In genomic region chr18:10122116-10122515, GRCh38 we compare ENCODE assay signal across 8 cellular contexts.
A peak's percentile ranks its signal among the peaks of the same experiment; 100 is the strongest.
DNase-seq lines count a peak whose midpoint lies in the region; ATAC-seq and TF ChIP-seq lines count a peak whose summit lies in the region.

No MANE protein-coding gene starts in this region.

- no peaks in the 10 kb centered on the region for H3K27me3 Mint-ChIP-seq in neural crest cell (ENCODE audit: low read depth)
- no peaks in the 10 kb centered on the region for H3K27me3 Mint-ChIP-seq in CD8-positive, alpha-beta T cell (ENCODE audit: low read depth)

- CTCF ChIA-PET in CD8-positive, alpha-beta T cell (lab: Charles Lee) = no interaction called here

- no peaks in the 10 kb centered on the region for H3K9me3 ChIP-seq in CD8-positive, alpha-beta T cell (ENCODE audit: low read length)

- no peaks in the 10 kb centered on the region for H3K27me3 ChIP-seq in CD8-positive, alpha-beta T cell (ENCODE audit: insufficient read depth, low read length)

- H3K27ac ChIP-seq in CD8-positive, alpha-beta T cell (ENCODE audit: low read depth, low read length) = no peak overlapping the region

- no peaks in the 10 kb centered on the region for H3K36me3 Mint-ChIP-seq in neural crest cell (ENCODE audit: low read depth)
- no peaks in the 10 kb centered on the region for H3K36me3 Mint-ChIP-seq in CD8-positive, alpha-beta T cell

- no peaks in the 10 kb centered on the region for H3K4me1 ChIP-seq in CD8-positive, alpha-beta T cell (ENCODE audit: insufficient read depth, low read length)

- peaks cover 21% of the 10 kb centered on the region for H3K4me1 Mint-ChIP-seq in neural crest cell
- no peaks in the 10 kb centered on the region for H3K4me1 Mint-ChIP-seq in CD8-positive, alpha-beta T cell (ENCODE audit: low read depth)

- TF ChIP-seq CTCF in choroid plexus epithelial cell (conservative IDR thresholded peaks at IDR 0.05; ENCODE audit: low read depth, low read length) (no peak), neural crest cell (conservative IDR thresholded peaks at IDR 0.05) (no peak)
- TF ChIP-seq CTCF in CD8-positive, alpha-beta T cell (IDR thresholded peaks at IDR 0.05) = no peak

- POLR2A ChIA-PET in CD8-positive, alpha-beta T cell (lab: Charles Lee) = no interaction called here

- H3K4me3 ChIP-seq in choroid plexus epithelial cell (ENCODE audit: low read depth, low read length) = no peak overlapping the region
- H3K4me3 ChIP-seq in CD8-positive, alpha-beta T cell (ENCODE audit: low read depth, low read length) = no peak overlapping the region

- ATAC-seq in HG03354 (IDR thresholded peaks at IDR 0.05; ENCODE audit: poor library complexity, severe bottlenecking, unreplicated experiment) = no peak
- ATAC-seq in HG02588 (IDR thresholded peaks at IDR 0.05; ENCODE audit: unreplicated experiment) = no peak
- ATAC-seq in CD8-positive, alpha-beta T cell = no peak

- no peak overlapping the region for H3K4me3 Mint-ChIP-seq in neural crest cell
- H3K4me3 Mint-ChIP-seq in CD8-positive, alpha-beta T cell = no peak overlapping the region

- DNase-seq in DMS79 (lab: John Stamatoyannopoulos, UW) = peak; percentile 26
- peak; percentile 72 for DNase-seq in NCI-H2107 treated with DMSO at 0.1 percent for 48 hours (lab: John Stamatoyannopoulos, UW; ENCODE audit: unreplicated experiment)
- peak; percentile 91 for DNase-seq in choroid plexus epithelial cell (ENCODE audit: low read depth)
- DNase-seq in neural crest cell (ENCODE audit: low read depth, low spot score) = no peak
- DNase-seq in effector CD4-positive, alpha-beta T cell = no peak
- no peak for DNase-seq in CD8-positive, alpha-beta T cell

- peak overlapping the region; percentile 60 for H3K27ac Mint-ChIP-seq in neural crest cell (ENCODE audit: unreplicated experiment)
- no peak overlapping the region for H3K27ac Mint-ChIP-seq in CD8-positive, alpha-beta T cell

- peaks cover 3% of the 10 kb centered on the region for H3K9me3 Mint-ChIP-seq in neural crest cell
- H3K9me3 Mint-ChIP-seq in CD8-positive, alpha-beta T cell = peaks cover 3% of the 10 kb centered on the region

- intact Hi-C loops in CD8-positive, alpha-beta T cell (cut with DNase I, micrococcal nuclease) = no loop called here

- no peaks in the 10 kb centered on the region for H3K36me3 ChIP-seq in CD8-positive, alpha-beta T cell (ENCODE audit: insufficient read depth, low read length)

Comparison
In these comparisons a context has a peak if more than half of its experiments do, and no peak if none do; other contexts are left out.
1. DNase-seq: peak in DMS79 (single experiment), NCI-H2107 treated with DMSO at 0.1 percent for 48 hours (single experiment) and choroid plexus epithelial cell (single experiment); none in neural crest cell (single experiment), effector CD4-positive, alpha-beta T cell (single experiment) and CD8-positive, alpha-beta T cell (0 of 7).